ENCODE assay signal across 26 cellular contexts in genomic region chr16:35574454-35575431, GRCh38.
DNase-seq lines count a peak whose midpoint lies in the region; ATAC-seq and TF ChIP-seq lines count a peak whose summit lies in the region.
"Had no signal": no experiment of that assay in that cellular context is flagged by ENCODE, and none has a peak within 500 bp of the region (broad histone marks: within the 10 kb centered on the region; RNA-seq: fewer than 3 reads in every experiment).

No MANE protein-coding gene starts in this region.

- peak overlapping the region; percentile 84 for H2AFZ ChIP-seq in SK-N-SH (ENCODE audit: low read depth)

- no peaks in the 10 kb centered on the region; a peak in 1 of 4 replicates for H3K4me1 ChIP-seq in SK-N-SH (ENCODE audit: control insufficient read depth in 1 of 2, insufficient read depth in 2 of 2, low read depth in 1 of 2, low read length in 1 of 2)
- H3K4me1 ChIP-seq: Caco-2, Peyer's patch had no signal

- no peaks in the 10 kb centered on the region for H3F3A ChIP-seq in SK-N-SH (replicated peaks; ENCODE audit: insufficient read depth)

- H3K27me3 Mint-ChIP-seq in stimulated activated memory B cell treated with anti-CD40 and anti-IgM and Interleukin-4, amounts not matched to agents 10 μg/mL and 1 μg/mL and 100 μg/mL, for 72 hours, result no peaks in the 10 kb centered on the region
- H3K27me3 Mint-ChIP-seq: B cell had no signal

- TF ChIP-seq CTCF in SK-N-SH (IDR thresholded peaks at IDR 0.05), result no peak
- TF ChIP-seq CTCF in GM20000 (IDR thresholded peaks at IDR 0.05; ENCODE audit: extremely low read depth, missing control alignments), result no peak

- POLR2A ChIA-PET in SK-N-SH (lab: Yijun Ruan, JAX), result interaction anchor here (0.9 kb wide), 1 partner anchor 22 kb away, joined by 3 read pairs; no protein-coding TSS in a partner anchor

- H4K20me1 ChIP-seq in SK-N-SH (ENCODE audit: insufficient read depth), result no peaks in the 10 kb centered on the region

- peaks cover 17% of the 10 kb centered on the region for H3K9me3 Mint-ChIP-seq in stimulated activated memory B cell treated with anti-CD40 and anti-IgM and Interleukin-4, amounts not matched to agents 10 μg/mL and 1 μg/mL and 100 μg/mL, for 72 hours

- no peaks in the 10 kb centered on the region for H3K36me3 ChIP-seq in SK-N-SH (replicated peaks in 1 of 2; ENCODE audit: control insufficient read depth in 1 of 2, insufficient read depth in 2 of 2, low read length in 1 of 2)
- H3K36me3 ChIP-seq: Peyer's patch had no signal

- CTCF ChIA-PET in SK-N-SH (lab: Yijun Ruan, JAX), result no interaction called here

- H3K27ac ChIP-seq in SK-N-SH (ENCODE audit: low read depth in 2 of 2, low read length in 1 of 2) (no peak overlapping the region), substantia nigra (ENCODE audit: low read depth, low read length, poor library complexity, severe bottlenecking) (no peak overlapping the region)
- H3K27ac ChIP-seq: 22Rv1, C4-2B, Peyer's patch had no signal

- no peak overlapping the region for H3K27ac Mint-ChIP-seq in stimulated activated memory B cell treated with anti-CD40 and anti-IgM and Interleukin-4, amounts not matched to agents 10 μg/mL and 1 μg/mL and 100 μg/mL, for 72 hours
- H3K27ac Mint-ChIP-seq: B cell; CD8-positive, alpha-beta T cell had no signal

- 18% methylated on average over 33 of the region's 60 CpGs for WGBS in SK-N-SH (ENCODE audit: low lambda C conversion rate)

- no peak for TF ChIP-seq RAD21 in SK-N-SH (IDR thresholded peaks at IDR 0.05; ENCODE audit: low read length)

- H3K4me3 ChIP-seq in SK-N-SH (ENCODE audit: low read depth in 2 of 2, low read length in 1 of 2), result peak overlapping the region; percentile 46 to 51
- H3K4me3 ChIP-seq: GM12878, Peyer's patch had no signal

- no peak overlapping the region for H3K9ac ChIP-seq in SK-N-SH

- H3K4me1 Mint-ChIP-seq in stimulated activated memory B cell treated with anti-CD40 and anti-IgM and Interleukin-4, amounts not matched to agents 10 μg/mL and 1 μg/mL and 100 μg/mL, for 72 hours, result no peaks in the 10 kb centered on the region
- H3K4me1 Mint-ChIP-seq: B cell had no signal

- no peaks in the 10 kb centered on the region for H3K79me2 ChIP-seq in SK-N-SH (ENCODE audit: insufficient read depth)

- DNase-seq in NCI-H1105 treated with DMSO at 0.1 percent for 48 hours (lab: John Stamatoyannopoulos, UW) (peak; percentile 3), NCI-H1105 (lab: John Stamatoyannopoulos, UW) (no peak), NCI-H2227 (lab: John Stamatoyannopoulos, UW; ENCODE audit: unreplicated experiment) (peak; percentile 66), SK-N-SH (peak; percentile 87), GM20000 (ENCODE audit: low spot score) (no peak), substantia nigra (lab: John Stamatoyannopoulos, UW) (no peak), NCI-H1417 treated with DMSO at 0.1 percent for 48 hours (lab: John Stamatoyannopoulos, UW) (no peak)
- DNase-seq: Caco-2; CD8-positive, alpha-beta T cell; GDM1; IMR-90; KG1; MM.1S; NCI-H1436; NCI-H187; NCI-H2081 treated with DMSO at 0.1 percent for 48 hours; NCI-H2171; NCI-H524; OCI-M1; Peyer's patch; SIG-M5 had no signal

- no peaks in the 10 kb centered on the region for H3K9me3 ChIP-seq in SK-N-SH
- H3K9me3 ChIP-seq: Caco-2 had no signal

- H3K36me3 Mint-ChIP-seq in stimulated activated memory B cell treated with anti-CD40 and anti-IgM and Interleukin-4, amounts not matched to agents 10 μg/mL and 1 μg/mL and 100 μg/mL, for 72 hours, result no peaks in the 10 kb centered on the region
- H3K36me3 Mint-ChIP-seq: CD8-positive, alpha-beta T cell had no signal

- no peak overlapping the region for H3K4me3 Mint-ChIP-seq in stimulated activated memory B cell treated with anti-CD40 and anti-IgM and Interleukin-4, amounts not matched to agents 10 μg/mL and 1 μg/mL and 100 μg/mL, for 72 hours
- H3K4me3 Mint-ChIP-seq: B cell; CD8-positive, alpha-beta T cell had no signal

- TF ChIP-seq EP300 in SK-N-SH (IDR thresholded peaks at IDR 0.05; ENCODE audit: borderline replicate concordance in 1 of 2, low read depth in 1 of 2, low read length in 1 of 2), result no peak

- H3K9me2 ChIP-seq in SK-N-SH, result no peaks in the 10 kb centered on the region

- peak overlapping the region; percentile 69 for H3K4me2 ChIP-seq in SK-N-SH

- no peaks in the 10 kb centered on the region for H3K27me3 ChIP-seq in SK-N-SH (ENCODE audit: insufficient read depth)
- H3K27me3 ChIP-seq: Peyer's patch had no signal

- peak; percentile 40 for ATAC-seq in stimulated activated memory B cell treated with anti-CD40 and anti-IgM and Interleukin-4, amounts not matched to agents 10 μg/mL and 1 μg/mL and 100 μg/mL, for 72 hours
- ATAC-seq: CD8-positive, alpha-beta T cell; GM12878 had no signal

TF ChIP-seq in SK-N-SH, 30 proteins besides CTCF, POLR2A, EP300 and RAD21:
- TF ChIP-seq MAX (IDR thresholded peaks at IDR 0.05; ENCODE audit: low read depth) (no peak), MXI1 (IDR thresholded peaks at IDR 0.05; ENCODE audit: low read depth, low read length) (no peak), EZH2phosphoT487 (IDR thresholded peaks at IDR 0.05; ENCODE audit: borderline replicate concordance, low read depth) (no peak), CHD2 (IDR thresholded peaks at IDR 0.05; ENCODE audit: low read length, partially characterized antibody) (no peak), GATA2 (CRISPR knock-in tag; IDR thresholded peaks at IDR 0.05) (no peak), RCOR1 (IDR thresholded peaks at IDR 0.05; ENCODE audit: low read length) (no peak), JUND (IDR thresholded peaks at IDR 0.05) (no peak)

Comparison
In these comparisons a context has a peak if more than half of its experiments do, and no peak if none do; other contexts are left out.
1. DNase-seq: peak in NCI-H1105 treated with DMSO at 0.1 percent for 48 hours (single experiment), NCI-H2227 (single experiment) and SK-N-SH (single experiment); none in NCI-H1105 (single experiment), GM20000 (single experiment), substantia nigra (0 of 49) and NCI-H1417 treated with DMSO at 0.1 percent for 48 hours (single experiment).